13 cellular contexts compared by ENCODE assay signal in the genomic region with DNA sequence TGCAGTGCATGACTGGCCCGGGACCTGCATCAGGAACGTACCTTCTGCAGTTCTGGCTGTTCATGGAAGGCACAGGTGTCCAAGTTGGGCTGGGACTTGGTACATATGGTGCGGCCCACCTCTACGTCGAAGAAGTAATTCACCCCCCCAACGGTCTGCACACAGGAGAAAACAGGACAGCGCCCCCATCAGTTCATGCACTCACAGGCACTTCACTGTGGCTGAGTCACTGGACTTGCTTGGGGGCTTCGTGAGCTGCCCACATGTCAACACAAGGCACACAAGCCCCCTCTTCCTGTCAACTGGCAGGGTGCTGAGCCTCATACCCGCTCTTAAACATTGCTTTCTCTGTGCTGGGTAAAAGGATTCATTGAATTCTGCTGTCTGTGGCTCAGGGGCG. TPM values are rescaled to one million over a fixed set of nuclear protein-coding genes. Genes with fewer than 3 reads are reported as not detected.
"Had no signal": no experiment of that assay in that cellular context is flagged by ENCODE, and none has a peak within 500 bp of the region (broad histone marks: within the 10 kb centered on the region; RNA-seq: fewer than 3 reads in every experiment).

No MANE protein-coding gene starts in this region.

RNA-seq across cellular contexts. Expression of a gene that starts 1.8 kb away (rescaled TPM):
- total RNA-seq: activated CD4-positive, alpha-beta memory T cell treated with anti-CD3 and anti-CD28 coated beads, Interleukin-2, amount 10 ng/mL, durations not matched to agents 7 days and 5 days; activated CD4-positive, alpha-beta T cell treated with anti-CD3 and anti-CD28 coated beads, Interleukin-2, amount 10 ng/mL, durations not matched to agents 7 days and 5 days; activated naive CD4-positive, alpha-beta T cell treated with anti-CD3 and anti-CD28 coated beads, Interleukin-2, amount 50 U/mL, for 72 hours; activated naive CD8-positive, alpha-beta T cell treated with anti-CD3 and anti-CD28 coated beads, Interleukin-2, amount 10 ng/mL, durations not matched to agents 7 days and 5 days; activated T-cell treated with anti-CD3 and anti-CD28 coated beads, Interleukin-2, amount 50 U/mL, for 72 hours; ascending aorta; bronchial epithelial cell; cardiac septum; cerebellum; dermis blood vessel endothelial cell; gastrocnemius medialis; heart left ventricle; T-helper 17 cell had no signal
